Comparison of ENCODE assay signal across 10 cellular contexts in the genomic region with DNA sequence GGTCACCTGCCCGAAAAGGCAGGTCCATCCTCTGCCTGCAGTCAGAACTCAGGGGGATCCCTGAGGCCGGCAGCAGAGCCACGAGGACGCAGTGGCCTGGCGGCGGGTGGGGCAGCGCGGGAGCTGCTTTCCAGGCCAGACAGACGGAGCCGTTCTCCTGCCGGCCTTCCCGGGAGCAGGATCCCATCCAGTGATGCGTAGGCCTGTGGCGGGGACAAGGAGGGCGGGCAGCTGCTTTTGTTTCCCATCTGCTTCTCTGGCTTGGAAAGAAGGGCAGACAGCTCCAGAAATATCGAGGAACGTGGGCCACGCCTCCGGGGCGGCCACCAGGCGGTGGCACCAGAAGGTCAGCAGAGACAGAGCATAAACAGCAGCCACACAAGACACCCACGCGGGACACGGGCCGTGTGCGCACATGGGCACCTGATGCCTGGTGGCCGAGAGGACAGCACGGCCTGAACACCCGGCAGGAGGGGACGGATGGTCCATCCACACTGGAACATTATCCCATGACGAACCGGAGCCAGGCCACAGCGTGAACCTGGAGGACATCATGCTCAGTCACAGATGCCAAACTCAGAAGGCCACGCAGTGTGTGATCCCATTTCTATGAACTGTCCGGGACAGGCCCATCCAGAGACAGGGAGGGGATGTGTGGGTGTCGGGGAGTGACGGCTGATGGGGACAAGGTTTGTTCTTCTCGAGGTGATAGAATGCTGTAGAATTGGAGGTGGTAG. TPM values are rescaled to one million over a fixed set of nuclear protein-coding genes. Genes with fewer than 3 reads are reported as not detected.
DNase-seq lines count a peak whose midpoint lies in the region; ATAC-seq and TF ChIP-seq lines count a peak whose summit lies in the region.
"Had no signal": no experiment of that assay in that cellular context is flagged by ENCODE, and none has a peak within 500 bp of the region (broad histone marks: within the 10 kb centered on the region; RNA-seq: fewer than 3 reads in every experiment).

No MANE protein-coding gene starts in this region.

- CTCF ChIA-PET in BJ (lab: Yijun Ruan, JAX): interaction anchor here (1.6 to 2.2 kb wide), 2 partner anchors 9 to 46 kb away, joined by 3 to 7 read pairs; no protein-coding TSS in a partner anchor

- no peaks in the 10 kb centered on the region for H3K36me3 ChIP-seq in BJ (ENCODE audit: control insufficient read depth, insufficient read depth, low read length)
- no peaks in the 10 kb centered on the region for H3K36me3 ChIP-seq in SU-DHL-6 (ENCODE audit: low read length)
- peaks cover 0 to 3% (median 0%) of the 10 kb centered on the region in 9 donors for H3K36me3 ChIP-seq in heart right ventricle

- no peak overlapping the region for H2AFZ ChIP-seq in SU-DHL-6 (ENCODE audit: low read depth, low read length, severe bottlenecking)

- H3K9me2 ChIP-seq in SU-DHL-6 (replicated peaks; ENCODE audit: insufficient read depth, low read length): no peaks in the 10 kb centered on the region

- H3K4me2 ChIP-seq in SU-DHL-6 (ENCODE audit: low read depth, low read length, poor library complexity, severe bottlenecking): no peak overlapping the region

- no peak overlapping the region for H3K4me3 ChIP-seq in BJ (ENCODE audit: low read depth, low read length)
- H3K4me3 ChIP-seq in SU-DHL-6 (ENCODE audit: insufficient read depth, low read length, poor library complexity, severe bottlenecking): no peak overlapping the region
- peak overlapping the region in 6 of 10 donors; percentile 11 to 22 (median 15) for H3K4me3 ChIP-seq in heart right ventricle

- H3K9ac ChIP-seq in SU-DHL-6 (ENCODE audit: low read length): no peak overlapping the region; the same call in 1 of the 2 replicates

- peaks cover 13 to 56% (median 40%) of the 10 kb centered on the region in 9 donors for H3K4me1 ChIP-seq in heart right ventricle

- 48 to 53% methylated on average over 38 of the region's 38 CpGs for WGBS in heart right ventricle, 2 donors

- peaks cover 32% of the 10 kb centered on the region for H3F3A ChIP-seq in SU-DHL-6 (ENCODE audit: insufficient read depth)

- H4K20me1 ChIP-seq in SU-DHL-6 (ENCODE audit: low read depth, low read length): no peaks in the 10 kb centered on the region

- DNase-seq in BJ (ENCODE audit: low read depth) (no peak), heart right ventricle (peak in 1 of 2 donors; percentile 66), posterior vena cava (ENCODE audit: low spot score) (peak; percentile 81), mesenteric fat pad (ENCODE audit: low spot score) (no peak), MV-4-11 (lab: John Stamatoyannopoulos, UW) (no peak), NOMO-1 (lab: John Stamatoyannopoulos, UW; ENCODE audit: unreplicated experiment in 2 of 2) (no peak)
- DNase-seq: NCI-H446 treated with DMSO at 0.1 percent for 48 hours had no signal

- no peaks in the 10 kb centered on the region for H3K27me3 ChIP-seq in BJ (ENCODE audit: control insufficient read depth, insufficient read depth, low read length)
- H3K27me3 ChIP-seq in SU-DHL-6 (ENCODE audit: low read length): no peaks in the 10 kb centered on the region
- H3K27me3 ChIP-seq in heart right ventricle: no peaks in the 10 kb centered on the region

- POLR2A ChIA-PET in BJ (lab: Charles Lee): no interaction called here

- peak in 6 of 8 donors; percentile 2 to 74 (median 20) for ATAC-seq in heart right ventricle
- ATAC-seq in GM19395 (IDR thresholded peaks at IDR 0.05; ENCODE audit: unreplicated experiment): no peak

- intact Hi-C loops in heart right ventricle (cut with DNase I) (loop anchor here in 7 of 10 donors (5.0 to 10.0 kb wide), 6 partner anchors 43 to 200 kb away; partner anchors contain the start of genes BTBD2 (in 1 of the 7) and KLF16 (in 1 of the 7)), posterior vena cava (cut with DNase I) (loop anchor here in 1 of 2 donors (5.0 kb wide), 1 partner anchor 43 kb away; no protein-coding TSS in a partner anchor)

- H3K9me3 ChIP-seq in SU-DHL-6 (ENCODE audit: insufficient read depth, low read length) (no peaks in the 10 kb centered on the region), heart right ventricle (no peaks in the 10 kb centered on the region)

- H3K79me2 ChIP-seq in SU-DHL-6 (ENCODE audit: insufficient read depth, low read length): no peaks in the 10 kb centered on the region

- peak overlapping the region; percentile 61 for H3K27ac ChIP-seq in SU-DHL-6 (ENCODE audit: low read depth, low read length)
- peak overlapping the region; percentile 50 to 98 (median 86) for H3K27ac ChIP-seq in heart right ventricle

- peak; percentile 35 for TF ChIP-seq CTCF in BJ (IDR thresholded peaks at IDR 0.05; ENCODE audit: insufficient read depth, low read depth, low read length)
- no peak for TF ChIP-seq CTCF in SU-DHL-6 (IDR thresholded peaks at IDR 0.05; ENCODE audit: insufficient read depth, low read length, poor library complexity, severe bottlenecking)
- peak in 5 of 9 donors; percentile 8 to 26 (median 11) for TF ChIP-seq CTCF in heart right ventricle (IDR thresholded peaks at IDR 0.05)

RNA-seq across cellular contexts. Expression of gene MKNK2, which starts 13.9 kb away (rescaled TPM):
- 71.9 and 108 TPM in 2 replicates for polyA plus RNA-seq in BJ (2011; rRNA removed)
- 93.7 and 119 TPM in 2 replicates for polyA minus RNA-seq in BJ (2011; rRNA and poly(A)+ RNA removed)
- total RNA-seq in heart right ventricle: 100 to 1,000 TPM; 107 to 260 (median 144) TPM
- polyA plus RNA-seq in heart right ventricle: 100 to 1,000 TPM; 144 to 189 TPM
- 100 to 1,000 TPM in 1 of 2 donors, 10 to 100 TPM in 1; 99.6 to 126 TPM for total RNA-seq in posterior vena cava
- total RNA-seq in mesenteric fat pad: 240 TPM

RNA-seq across cellular contexts. Expression of gene MOB3A, which starts 31.2 kb away (rescaled TPM):
- 34.5 and 50.5 TPM in 2 replicates for polyA plus RNA-seq in BJ (2011; rRNA removed)
- 56.1 and 73.3 TPM in 2 replicates for polyA minus RNA-seq in BJ (2011; rRNA and poly(A)+ RNA removed)
- 10 to 100 TPM; 10.0 to 30.5 (median 16.2) TPM for total RNA-seq in heart right ventricle
- 10 to 100 TPM in 1 of 2 donors, 1 to 10 TPM in 1; 8.9 to 12.8 TPM for polyA plus RNA-seq in heart right ventricle
- 10 to 100 TPM; 55.8 to 57.1 TPM for total RNA-seq in posterior vena cava
- total RNA-seq in mesenteric fat pad: 79.4 TPM

RNA-seq across cellular contexts. Expression of gene IZUMO4, which starts 31.8 kb away (rescaled TPM):
- polyA plus RNA-seq in BJ (2011; rRNA removed) (0.76 and 1.3 TPM in 2 replicates), heart right ventricle (10 to 100 TPM in 1 of 2 donors, 1 to 10 TPM in 1; 8.6 to 13.1 TPM)
- polyA minus RNA-seq in BJ (2011; rRNA and poly(A)+ RNA removed): 0.24 TPM in 1 of 2 replicates, not detected in the other
- total RNA-seq in heart right ventricle (1 to 10 TPM; 1.2 to 6.5 (median 2.2) TPM), posterior vena cava (1 to 10 TPM in 1 of 2 donors, under 1 TPM in 1; 0.90 to 2.4 TPM), mesenteric fat pad (2.4 TPM)
- total RNA-seq: Daoy had no signal

RNA-seq across cellular contexts. Expression of gene BTBD2, which starts 49.4 kb away (rescaled TPM):
- polyA plus RNA-seq in BJ (2011; rRNA removed) (22.3 and 39.3 TPM in 2 replicates), heart right ventricle (10 to 100 TPM; 42.8 to 55.2 TPM)
- polyA minus RNA-seq in BJ (2011; rRNA and poly(A)+ RNA removed): 28.2 and 37.7 TPM in 2 replicates
- total RNA-seq in heart right ventricle (10 to 100 TPM; 45.1 to 70.4 (median 56.6) TPM), posterior vena cava (10 to 100 TPM; 44.6 to 52.1 TPM), mesenteric fat pad (61.4 TPM)

Comparison
In these comparisons a context has a peak if more than half of its experiments do, and no peak if none do; other contexts are left out.
1. H3K4me3 ChIP-seq: peak in heart right ventricle (6 of 10); none in BJ (single experiment) and SU-DHL-6 (single experiment).